ENCODE assay signal across 1 cellular context in genomic region chr3:128151758-128152274, GRCh38.
TF ChIP-seq lines count a peak whose summit lies in the region.

No MANE protein-coding gene starts in this region.

TF ChIP-seq in GM12878, 131 proteins besides CTCF, POLR2A, EP300 and RAD21:
- TF ChIP-seq MTA3 (IDR thresholded peaks at IDR 0.05; ENCODE audit: borderline replicate concordance, low read length) (no peak), TCF3 (IDR thresholded peaks at IDR 0.05; ENCODE audit: borderline replicate concordance, insufficient read depth, low read depth, low read length) (no peak), HCFC1 (IDR thresholded peaks at IDR 0.05; ENCODE audit: low read length) (no peak), CEBPZ (IDR thresholded peaks at IDR 0.05; ENCODE audit: low read depth, low read length) (no peak), SMARCA5 (IDR thresholded peaks at IDR 0.05) (no peak), SMAD1 (IDR thresholded peaks at IDR 0.05; ENCODE audit: low read depth, partially characterized antibody) (no peak)
- TF ChIP-seq, protein P1, sequence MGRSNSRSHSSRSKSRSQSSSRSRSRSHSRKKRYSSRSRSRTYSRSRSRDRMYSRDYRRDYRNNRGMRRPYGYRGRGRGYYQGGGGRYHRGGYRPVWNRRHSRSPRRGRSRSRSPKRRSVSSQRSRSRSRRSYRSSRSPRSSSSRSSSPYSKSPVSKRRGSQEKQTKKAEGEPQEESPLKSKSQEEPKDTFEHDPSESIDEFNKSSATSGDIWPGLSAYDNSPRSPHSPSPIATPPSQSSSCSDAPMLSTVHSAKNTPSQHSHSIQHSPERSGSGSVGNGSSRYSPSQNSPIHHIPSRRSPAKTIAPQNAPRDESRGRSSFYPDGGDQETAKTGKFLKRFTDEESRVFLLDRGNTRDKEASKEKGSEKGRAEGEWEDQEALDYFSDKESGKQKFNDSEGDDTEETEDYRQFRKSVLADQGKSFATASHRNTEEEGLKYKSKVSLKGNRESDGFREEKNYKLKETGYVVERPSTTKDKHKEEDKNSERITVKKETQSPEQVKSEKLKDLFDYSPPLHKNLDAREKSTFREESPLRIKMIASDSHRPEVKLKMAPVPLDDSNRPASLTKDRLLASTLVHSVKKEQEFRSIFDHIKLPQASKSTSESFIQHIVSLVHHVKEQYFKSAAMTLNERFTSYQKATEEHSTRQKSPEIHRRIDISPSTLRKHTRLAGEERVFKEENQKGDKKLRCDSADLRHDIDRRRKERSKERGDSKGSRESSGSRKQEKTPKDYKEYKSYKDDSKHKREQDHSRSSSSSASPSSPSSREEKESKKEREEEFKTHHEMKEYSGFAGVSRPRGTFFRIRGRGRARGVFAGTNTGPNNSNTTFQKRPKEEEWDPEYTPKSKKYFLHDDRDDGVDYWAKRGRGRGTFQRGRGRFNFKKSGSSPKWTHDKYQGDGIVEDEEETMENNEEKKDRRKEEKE (IDR thresholded peaks at IDR 0.05) = no peak
